In the genomic region with DNA sequence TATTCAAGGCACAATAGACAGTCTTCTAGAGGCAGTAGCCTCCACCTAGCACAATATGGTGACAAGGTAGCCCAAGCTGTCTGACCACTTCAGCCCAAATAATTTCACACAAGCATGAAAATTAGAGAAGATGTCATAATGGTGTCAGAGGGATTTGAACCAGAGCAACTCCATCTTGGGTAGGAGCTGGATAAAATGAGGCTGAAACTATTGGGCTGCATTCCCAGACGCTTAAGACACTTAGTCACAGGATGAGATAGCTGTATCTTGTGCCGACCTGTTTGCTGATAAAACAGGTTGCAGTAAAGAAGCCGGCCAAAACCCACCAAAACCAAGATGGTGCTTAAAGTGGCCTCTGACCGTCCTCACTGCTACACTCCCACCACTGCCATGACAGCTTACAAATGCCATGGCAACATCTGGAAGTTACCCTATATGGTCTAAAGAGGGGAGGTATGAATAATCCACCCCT, we compare ENCODE assay signal across 19 cellular contexts.
DNase-seq lines count a peak whose midpoint lies in the region; ATAC-seq and TF ChIP-seq lines count a peak whose summit lies in the region.
"Had no signal": no experiment of that assay in that cellular context is flagged by ENCODE, and none has a peak within 500 bp of the region (broad histone marks: within the 10 kb centered on the region; RNA-seq: fewer than 3 reads in every experiment).

No MANE protein-coding gene starts in this region.

- H3K4me1 ChIP-seq in PC-9 (replicated peaks; ENCODE audit: insufficient read depth) = peaks cover 55% of the 10 kb centered on the region
- H3K4me1 ChIP-seq in right lobe of liver = peaks cover 0 to 35% (median 16%) of the 10 kb centered on the region in 4 donors
- H3K4me1 ChIP-seq: Peyer's patch had no signal

- H3K4me3 ChIP-seq in PC-9 (no peak overlapping the region), right lobe of liver (no peak overlapping the region)
- H3K4me3 ChIP-seq: MG63, Peyer's patch had no signal

- H3K27ac Mint-ChIP-seq in Calu3 (ENCODE audit: unreplicated experiment) = peak overlapping the region; percentile 31
- H3K27ac Mint-ChIP-seq in natural killer cell = no peak overlapping the region
- H3K27ac Mint-ChIP-seq: CD4-positive, CD25-positive, alpha-beta regulatory T cell had no signal

- DNase-seq in Calu3 = no peak
- DNase-seq in PC-9 = no peak
- peak; percentile 29 for DNase-seq in epithelial cell of prostate (ENCODE audit: low read depth, low spot score)
- no peak for DNase-seq in right lobe of liver
- DNase-seq in natural killer cell = no peak
- no peak for DNase-seq in hypothalamus (lab: John Stamatoyannopoulos, UW)
- DNase-seq in UCSD-AML1 (lab: John Stamatoyannopoulos, UW; ENCODE audit: unreplicated experiment) = no peak
- DNase-seq: ACHN; CD4-positive, CD25-positive, alpha-beta regulatory T cell; DND-41; GF-D8; KBM-7; MG63; NCI-H1105; NCI-H187; NCI-H446 treated with DMSO at 0.1 percent for 48 hours; NCI-H82; Peyer's patch; SHP77 treated with DMSO at 0.1 percent for 48 hours had no signal

- no peaks in the 10 kb centered on the region for H3K79me2 ChIP-seq in PC-9 (ENCODE audit: low read depth)

- H3K27ac ChIP-seq in PC-9 = peak overlapping the region; percentile 100
- H3K27ac ChIP-seq in epithelial cell of prostate = peak overlapping the region; percentile 70
- peak overlapping the region in 2 of 3 donors; percentile 27 to 87 for H3K27ac ChIP-seq in right lobe of liver
- H3K27ac ChIP-seq: Peyer's patch had no signal

- H3K9me3 ChIP-seq in PC-9 (ENCODE audit: insufficient read depth, low read depth) (no peaks in the 10 kb centered on the region), right lobe of liver (no peaks in the 10 kb centered on the region)
- H3K9me3 ChIP-seq: MG63, Peyer's patch had no signal

- peaks cover 3% of the 10 kb centered on the region for H3K9me3 Mint-ChIP-seq in Calu3 (ENCODE audit: low read depth, unreplicated experiment)
- H3K9me3 Mint-ChIP-seq in natural killer cell = peaks cover 0 to 2% of the 10 kb centered on the region in 2 donors

- CTCF ChIA-PET in Calu3 (lab: Charles Lee) (no interaction called here), PC-9 (lab: Charles Lee) (no interaction called here)

- ATAC-seq in right lobe of liver (no peak), natural killer cell (no peak)

- BruUV-seq in Calu3 (replicated peaks; lab: Mats Ljungman, UMichigan) (no TSS peak), PC-9 (replicated peaks; lab: Mats Ljungman, UMichigan) (no TSS peak)

- H3K27me3 ChIP-seq in PC-9 (ENCODE audit: insufficient read depth, low read depth) (no peaks in the 10 kb centered on the region), right lobe of liver (no peaks in the 10 kb centered on the region)
- H3K27me3 ChIP-seq: Peyer's patch had no signal

- no peak overlapping the region for H2AFZ ChIP-seq in PC-9

- POLR2A ChIA-PET in PC-9 (lab: Charles Lee; ENCODE audit: unreplicated experiment) = interaction anchor here (0.6 to 0.7 kb wide), 2 partner anchors 27 to 264 kb away, joined by 3 to 5 read pairs; no protein-coding TSS in a partner anchor

- WGBS in right lobe of liver (ENCODE audit: insufficient coverage, low coverage, low lambda C conversion rate, missing lambda C conversion rate) = 22% methylated on average over 2 of the region's 4 CpGs

- H3K4me1 Mint-ChIP-seq in Calu3 (ENCODE audit: low read depth, unreplicated experiment) (peaks cover 50% of the 10 kb centered on the region), natural killer cell (no peaks in the 10 kb centered on the region)

- TF ChIP-seq POLR2A in right lobe of liver (IDR thresholded peaks at IDR 0.05) = no peak

- H3K36me3 Mint-ChIP-seq in Calu3 (ENCODE audit: insufficient read depth, unreplicated experiment) (peaks cover 16% of the 10 kb centered on the region), natural killer cell (no peaks in the 10 kb centered on the region)
- H3K36me3 Mint-ChIP-seq: CD4-positive, CD25-positive, alpha-beta regulatory T cell had no signal

- no peaks in the 10 kb centered on the region for H3K9me2 ChIP-seq in PC-9 (ENCODE audit: insufficient read depth)

- peaks cover 39% of the 10 kb centered on the region for H3F3A ChIP-seq in PC-9 (ENCODE audit: insufficient read depth, low read depth)

- H4K20me1 ChIP-seq in PC-9 (ENCODE audit: insufficient read depth) = no peaks in the 10 kb centered on the region

- peak overlapping the region; percentile 14; the same call in 1 of the 2 replicates for H3K4me2 ChIP-seq in PC-9

- TF ChIP-seq CTCF in Calu3 (IDR thresholded peaks at IDR 0.05; ENCODE audit: unreplicated experiment) (no peak), PC-9 (conservative IDR thresholded peaks at IDR 0.05) (no peak), right lobe of liver (IDR thresholded peaks at IDR 0.05) (no peak), natural killer cell (IDR thresholded peaks at IDR 0.05) (no peak)

- intact Hi-C loops in Calu3 (cut with micrococcal nuclease; ENCODE audit: unreplicated experiment) = no loop called here
- intact Hi-C loops in PC-9 (cut with micrococcal nuclease; ENCODE audit: unreplicated experiment) = loop anchor here (5.0 kb wide), 1 partner anchor 266 kb away; no protein-coding TSS in a partner anchor
- intact Hi-C loops in right lobe of liver (cut with DNase I) = no loop called here
- intact Hi-C loops in natural killer cell (cut with micrococcal nuclease) = no loop called here

- H3K27me3 Mint-ChIP-seq in Calu3 (ENCODE audit: unreplicated experiment) = no peaks in the 10 kb centered on the region
- H3K27me3 Mint-ChIP-seq in natural killer cell (ENCODE audit: low read depth in 2 of 2) = peaks cover 21 to 27% of the 10 kb centered on the region in 2 donors

- no peaks in the 10 kb centered on the region for H3K36me3 ChIP-seq in PC-9 (ENCODE audit: low read depth)
- no peaks in the 10 kb centered on the region for H3K36me3 ChIP-seq in right lobe of liver
- H3K36me3 ChIP-seq: MG63, Peyer's patch had no signal

- H3K4me3 Mint-ChIP-seq in Calu3 (ENCODE audit: low read depth, unreplicated experiment) (no peak overlapping the region), natural killer cell (no peak overlapping the region)
- H3K4me3 Mint-ChIP-seq: CD4-positive, CD25-positive, alpha-beta regulatory T cell had no signal
